Comparison of ENCODE assay signal across 28 cellular contexts in genomic region chr5:115272297-115272958, GRCh38.
"Had no signal": no experiment of that assay in that cellular context is flagged by ENCODE, and none has a peak within 500 bp of the region (broad histone marks: within the 10 kb centered on the region; RNA-seq: fewer than 3 reads in every experiment).

No MANE protein-coding gene starts in this region.

- H3K4me1 ChIP-seq: gastrocnemius medialis, parathyroid adenoma, right lobe of liver, testis, tibial artery, upper lobe of right lung, uterus had no signal

- H3K4me3 ChIP-seq: gastrocnemius medialis, lung, right lobe of liver, testis, tibial artery, upper lobe of right lung, uterus had no signal

- H3K9me3 ChIP-seq: gastrocnemius medialis, neutrophil, right lobe of liver, testis, tibial artery, upper lobe of right lung, uterus had no signal

- H3K27me3 Mint-ChIP-seq: memory B cell; natural killer cell treated with Interleukin-12 subunit alpha and Interleukin-12 subunit beta and Interleukin-15 and Interleukin-18, amount 100 ng/mL, for 72 hours; progenitor cell of endocrine pancreas had no signal

- H3K4me3 Mint-ChIP-seq: endodermal cell; memory B cell; mesothelial cell of epicardium; natural killer cell treated with Interleukin-12 subunit alpha and Interleukin-12 subunit beta and Interleukin-15 and Interleukin-18, amount 100 ng/mL, for 72 hours; neural crest cell had no signal

- H3K27ac ChIP-seq: epithelial cell of prostate, gastrocnemius medialis, neutrophil, parathyroid adenoma, right lobe of liver, testis, tibial artery, upper lobe of right lung, uterus had no signal

- DNase-seq: cerebellar nuclear complex; effector CD8-positive, alpha-beta T cell; endodermal cell; foreskin fibroblast; gastrocnemius medialis; head of caudate nucleus; right lobe of liver; small intestine; stimulated activated CD4-positive, alpha-beta T cell treated with anti-CD3 and anti-CD28 coated beads, Interleukin-15, amount 100 ng/mL, for 24 hours; stimulated activated CD4-positive, alpha-beta T cell treated with anti-CD3 and anti-CD28 coated beads, Interleukin-4, amount 100 ng/mL, for 1 hour; stimulated activated CD8-positive, alpha-beta memory T cell treated with anti-CD3 and anti-CD28 coated beads, Interleukin-4, amount 100 ng/mL, for 48 hours; stimulated activated naive CD8-positive, alpha-beta T cell treated with anti-CD3 and anti-CD28 coated beads, Interleukin-15, Interleukin-2, amounts not matched to agents 100 U/mL and 50 U/mL, for 24 hours; substantia nigra; testis; tibial artery; upper lobe of right lung; uterus had no signal

- H3K4me1 Mint-ChIP-seq: endodermal cell, mesothelial cell of epicardium, neural crest cell had no signal

- H3K27me3 ChIP-seq: gastrocnemius medialis, neutrophil, right lobe of liver, testis, tibial artery, upper lobe of right lung, uterus had no signal

- H3K79me2 ChIP-seq: parathyroid adenoma had no signal

- H3K36me3 ChIP-seq: right lobe of liver had no signal

- H3K9ac ChIP-seq: parathyroid adenoma had no signal

- ATAC-seq: esophagus mucosa; gastrocnemius medialis; left lobe of liver; natural killer cell treated with Interleukin-12 subunit alpha and Interleukin-12 subunit beta and Interleukin-15 and Interleukin-18, amount 100 ng/mL, for 72 hours; stimulated activated naive CD8-positive, alpha-beta T cell treated with anti-CD3 and anti-CD28 coated beads, Interleukin-15, Interleukin-2, amounts not matched to agents 100 U/mL and 50 U/mL, for 24 hours; upper lobe of right lung had no signal

- H2AFZ ChIP-seq: parathyroid adenoma had no signal

- H3K36me3 Mint-ChIP-seq: natural killer cell treated with Interleukin-12 subunit alpha and Interleukin-12 subunit beta and Interleukin-15 and Interleukin-18, amount 100 ng/mL, for 72 hours had no signal

- H3K9me3 Mint-ChIP-seq: endodermal cell; memory B cell; mesothelial cell of epicardium; natural killer cell treated with Interleukin-12 subunit alpha and Interleukin-12 subunit beta and Interleukin-15 and Interleukin-18, amount 100 ng/mL, for 72 hours; neural crest cell had no signal

- H3K27ac Mint-ChIP-seq: endodermal cell; memory B cell; mesothelial cell of epicardium; natural killer cell treated with Interleukin-12 subunit alpha and Interleukin-12 subunit beta and Interleukin-15 and Interleukin-18, amount 100 ng/mL, for 72 hours; progenitor cell of endocrine pancreas had no signal
